Comparison of ENCODE assay signal across 26 cellular contexts in genomic region chr7:108108131-108108530, GRCh38. TPM values are rescaled to one million over a fixed set of nuclear protein-coding genes. Genes with fewer than 3 reads are reported as not detected.
"Had no signal": no experiment of that assay in that cellular context is flagged by ENCODE, and none has a peak within 500 bp of the region (broad histone marks: within the 10 kb centered on the region; RNA-seq: fewer than 3 reads in every experiment).

No MANE protein-coding gene starts in this region.

- H3K27ac Mint-ChIP-seq: natural killer cell; stimulated activated memory B cell treated with anti-CD40 and anti-IgM and Interleukin-4, amounts not matched to agents 10 μg/mL and 1 μg/mL and 100 μg/mL, for 72 hours had no signal

- H3K27me3 Mint-ChIP-seq: stimulated activated memory B cell treated with anti-CD40 and anti-IgM and Interleukin-4, amounts not matched to agents 10 μg/mL and 1 μg/mL and 100 μg/mL, for 72 hours had no signal

- H3K4me1 Mint-ChIP-seq: natural killer cell; stimulated activated memory B cell treated with anti-CD40 and anti-IgM and Interleukin-4, amounts not matched to agents 10 μg/mL and 1 μg/mL and 100 μg/mL, for 72 hours had no signal

- H3K27me3 ChIP-seq: esophagus muscularis mucosa, foreskin keratinocyte, gastroesophageal sphincter, heart left ventricle, hepatocyte, left lung, sigmoid colon, spleen, tibial nerve, upper lobe of left lung had no signal

- H3K4me2 ChIP-seq: hepatocyte had no signal

- H3K36me3 Mint-ChIP-seq: natural killer cell; stimulated activated memory B cell treated with anti-CD40 and anti-IgM and Interleukin-4, amounts not matched to agents 10 μg/mL and 1 μg/mL and 100 μg/mL, for 72 hours had no signal

- H2AFZ ChIP-seq: hepatocyte had no signal

- H3K27ac ChIP-seq: coronary artery, esophagus muscularis mucosa, foreskin keratinocyte, gastroesophageal sphincter, heart left ventricle, hepatocyte, left lung, prostate gland, sigmoid colon, spleen, thoracic aorta, tibial nerve, upper lobe of left lung had no signal

- H3K36me3 ChIP-seq: esophagus muscularis mucosa, gastroesophageal sphincter, heart left ventricle, left lung, prostate gland, sigmoid colon, spleen, thoracic aorta, tibial nerve, upper lobe of left lung had no signal

- H3K9me3 Mint-ChIP-seq: natural killer cell; stimulated activated memory B cell treated with anti-CD40 and anti-IgM and Interleukin-4, amounts not matched to agents 10 μg/mL and 1 μg/mL and 100 μg/mL, for 72 hours had no signal

- H3K4me3 ChIP-seq: coronary artery, esophagus muscularis mucosa, gastroesophageal sphincter, heart left ventricle, hepatocyte, left lung, prostate gland, sigmoid colon, spleen, thoracic aorta, tibial nerve, upper lobe of left lung had no signal

- H3K4me3 Mint-ChIP-seq: natural killer cell; stimulated activated memory B cell treated with anti-CD40 and anti-IgM and Interleukin-4, amounts not matched to agents 10 μg/mL and 1 μg/mL and 100 μg/mL, for 72 hours had no signal

- ATAC-seq: foreskin keratinocyte; gastroesophageal sphincter; heart left ventricle; left cardiac atrium; left lung; natural killer cell; right cardiac atrium; stimulated activated memory B cell treated with anti-CD40 and anti-IgM and Interleukin-4, amounts not matched to agents 10 μg/mL and 1 μg/mL and 100 μg/mL, for 72 hours; stimulated activated naive CD8-positive, alpha-beta T cell treated with anti-CD3 and anti-CD28 coated beads, Interleukin-15, Interleukin-2, amounts not matched to agents 100 U/mL and 50 U/mL, for 24 hours had no signal

- DNase-seq: dermis blood vessel endothelial cell; effector memory CD4-positive, alpha-beta T cell; foreskin keratinocyte; heart left ventricle; left cardiac atrium; left lung; mesendoderm; midbrain; natural killer cell; nucleus accumbens; right cardiac atrium; sigmoid colon; spleen; stimulated activated CD4-positive, alpha-beta T cell treated with anti-CD3 and anti-CD28 coated beads, Interleukin-4, amount 100 ng/mL, for 4 hours; stimulated activated naive CD8-positive, alpha-beta T cell treated with anti-CD3 and anti-CD28 coated beads, Interleukin-15, Interleukin-2, amounts not matched to agents 100 U/mL and 50 U/mL, for 24 hours; upper lobe of left lung had no signal

- H3K9me3 ChIP-seq: esophagus muscularis mucosa, gastroesophageal sphincter, heart left ventricle, left lung, prostate gland, sigmoid colon, spleen, thoracic aorta, tibial nerve, upper lobe of left lung had no signal

- H3K79me2 ChIP-seq: hepatocyte had no signal

- H3K4me1 ChIP-seq: foreskin keratinocyte, gastroesophageal sphincter, prostate gland, sigmoid colon, spleen had no signal

RNA-seq across cellular contexts. Expression of gene LAMB4, which starts 22.0 kb away (rescaled TPM):
- total RNA-seq: kidney epithelial cell, lung microvascular endothelial cell, natural killer cell had no signal
